12 cellular contexts compared by ENCODE assay signal in the genomic region with DNA sequence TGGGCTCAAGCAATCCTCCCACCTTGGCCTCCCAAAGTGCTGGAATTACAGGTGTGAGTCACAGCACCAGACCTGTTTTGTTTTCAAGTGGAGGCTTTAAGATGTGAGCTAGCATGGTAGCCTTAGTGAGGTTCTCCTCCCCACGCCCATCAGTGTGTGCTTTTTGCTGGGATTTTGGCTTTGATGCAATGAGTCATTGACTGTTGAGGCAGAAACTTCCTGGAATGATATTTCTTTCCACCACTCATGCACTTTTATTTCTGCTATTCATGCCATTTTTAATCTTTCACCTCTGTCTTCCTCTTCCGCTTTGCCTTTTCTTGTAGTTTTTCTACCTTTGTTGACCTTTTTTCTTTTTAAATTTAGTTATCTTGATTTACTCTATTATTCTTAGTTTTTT. TPM values are rescaled to one million over a fixed set of nuclear protein-coding genes. Genes with fewer than 3 reads are reported as not detected.
DNase-seq lines count a peak whose midpoint lies in the region; ATAC-seq and TF ChIP-seq lines count a peak whose summit lies in the region.
"Had no signal": no experiment of that assay in that cellular context is flagged by ENCODE, and none has a peak within 500 bp of the region (broad histone marks: within the 10 kb centered on the region; RNA-seq: fewer than 3 reads in every experiment).

No MANE protein-coding gene starts in this region.

- H3K4me1 ChIP-seq in smooth muscle cell (ENCODE audit: low read depth), result no peaks in the 10 kb centered on the region
- H3K4me1 ChIP-seq: neural progenitor cell had no signal

- peaks cover 11% of the 10 kb centered on the region for H3F3A ChIP-seq in smooth muscle cell (ENCODE audit: low read depth)

- DNase-seq in ELR (ENCODE audit: low read depth), result peak; percentile 58
- DNase-seq in NCI-H226, result peak; percentile 53
- DNase-seq in smooth muscle cell (lab: John Stamatoyannopoulos, UW; ENCODE audit: unreplicated experiment), result no peak
- DNase-seq in putamen (ENCODE audit: low spot score), result no peak
- DNase-seq: dorsolateral prefrontal cortex; NCI-H2107; stimulated activated CD4-positive, alpha-beta T cell treated with anti-CD3 and anti-CD28 coated beads, Interleukin-2, amount 100 ng/mL, for 48 hours had no signal

- peak overlapping the region; percentile 20 for H3K27ac ChIP-seq in smooth muscle cell (ENCODE audit: low read depth)
- H3K27ac ChIP-seq: dorsolateral prefrontal cortex, neural progenitor cell had no signal

- no peak overlapping the region for H3K9ac ChIP-seq in smooth muscle cell (ENCODE audit: low read depth)
- H3K9ac ChIP-seq: neural progenitor cell had no signal

- peaks cover 3% of the 10 kb centered on the region for H4K20me1 ChIP-seq in smooth muscle cell (ENCODE audit: low read depth)

- WGBS in smooth muscle cell (ENCODE audit: low lambda C conversion rate), result 61% methylated on average over 2 of the region's 2 CpGs

- no peak overlapping the region for H2AFZ ChIP-seq in smooth muscle cell (ENCODE audit: low read depth)
- H2AFZ ChIP-seq: neural progenitor cell had no signal

- ATAC-seq in esophagus mucosa, result peak; percentile 63
- ATAC-seq in GM18502 (IDR thresholded peaks at IDR 0.05; ENCODE audit: poor library complexity, unreplicated experiment), result no peak
- ATAC-seq in GM19351 (IDR thresholded peaks at IDR 0.05; ENCODE audit: unreplicated experiment), result no peak
- ATAC-seq: Right ventricle myocardium inferior had no signal

- peaks cover under 1% of the 10 kb centered on the region for H3K79me2 ChIP-seq in smooth muscle cell (ENCODE audit: low read depth)

- no peaks in the 10 kb centered on the region for H3K27me3 ChIP-seq in smooth muscle cell (ENCODE audit: low read depth)
- H3K27me3 ChIP-seq: dorsolateral prefrontal cortex had no signal

- no peaks in the 10 kb centered on the region for H3K9me3 ChIP-seq in smooth muscle cell (replicated peaks; ENCODE audit: low read depth)

- H3K4me2 ChIP-seq in smooth muscle cell, result no peak overlapping the region
- H3K4me2 ChIP-seq: neural progenitor cell had no signal

- H3K4me3 ChIP-seq in smooth muscle cell, result no peak overlapping the region
- H3K4me3 ChIP-seq: dorsolateral prefrontal cortex, neural progenitor cell had no signal

- no peak for TF ChIP-seq CTCF in smooth muscle cell (IDR thresholded peaks at IDR 0.05; ENCODE audit: borderline replicate concordance, insufficient read depth, poor library complexity, severe bottlenecking)

- no peaks in the 10 kb centered on the region for H3K36me3 ChIP-seq in smooth muscle cell (ENCODE audit: low read depth)
- H3K36me3 ChIP-seq: neural progenitor cell had no signal

RNA-seq across cellular contexts. Expression of gene NFIL3, which starts 4.2 kb away (rescaled TPM):
- total RNA-seq in esophagus mucosa (19.4 TPM), smooth muscle cell (36.4 and 53.6 TPM in 2 replicates)
- 43.3 and 60.7 TPM in 2 replicates for polyA plus RNA-seq in smooth muscle cell

Comparison
In these comparisons a context has a peak if more than half of its experiments do, and no peak if none do; other contexts are left out.
1. DNase-seq: peak in ELR (single experiment) and NCI-H226 (single experiment); none in smooth muscle cell (single experiment) and putamen (single experiment).